Comparison of ENCODE assay signal across 8 cellular contexts in genomic region chr6:28606424-28607391, GRCh38.
DNase-seq lines count a peak whose midpoint lies in the region; ATAC-seq, FAIRE-seq and TF ChIP-seq lines count a peak whose summit lies in the region.

No MANE protein-coding gene starts in this region.

- H3K36me3 Mint-ChIP-seq in activated CD4-positive, alpha-beta T cell treated with anti-CD3 and anti-CD28 coated beads, Interleukin-2, amount 10 ng/mL, durations not matched to agents 24 days and 14 days (ENCODE audit: low read depth), result no peaks in the 10 kb centered on the region
- H3K36me3 Mint-ChIP-seq in brain, result no peaks in the 10 kb centered on the region

- peak overlapping the region; percentile 79 for H2AFZ ChIP-seq in HepG2 (ENCODE audit: low read length)

- peak overlapping the region; percentile 17; the same call in 1 of the 2 replicates for H3K9ac ChIP-seq in HepG2 (ENCODE audit: insufficient read depth, low read depth, low read length)

- TF ChIP-seq EP300 in HepG2 (IDR thresholded peaks at IDR 0.05; ENCODE audit: low read depth in 2 of 2, low read length in 2 of 2) (no peak), HepG2 (CRISPR knock-in tag; IDR thresholded peaks at IDR 0.05; ENCODE audit: borderline replicate concordance) (no peak)

- peak overlapping the region; percentile 67; the same call in 1 of the 2 replicates for H3K27ac ChIP-seq in Panc1 (ENCODE audit: low read length)
- no peak overlapping the region for H3K27ac ChIP-seq in HepG2 (ENCODE audit: extremely low read length, insufficient read depth, low read length)

- peaks cover 3% of the 10 kb centered on the region for H3K9me3 Mint-ChIP-seq in activated CD4-positive, alpha-beta T cell treated with anti-CD3 and anti-CD28 coated beads, Interleukin-2, amount 10 ng/mL, durations not matched to agents 24 days and 14 days
- no peaks in the 10 kb centered on the region for H3K9me3 Mint-ChIP-seq in brain

- no peaks in the 10 kb centered on the region for H3K79me2 ChIP-seq in HepG2 (ENCODE audit: insufficient read depth, low read length)

- POLR2A ChIA-PET in Panc1 (lab: Charles Lee) (no interaction called here), HepG2 (lab: Yijun Ruan, JAX) (interaction anchor here (1.0 to 1.3 kb wide), 2 partner anchors 9 to 20 kb away, joined by 3 to 7 read pairs; a partner anchor contains a TSS)

- peak; percentile 99 for ATAC-seq in Panc1
- peak; percentile 98 for ATAC-seq in HepG2
- ATAC-seq in GM18511 (IDR thresholded peaks at IDR 0.05; ENCODE audit: unreplicated experiment), result no peak

- CTCF ChIA-PET in Panc1 (lab: Charles Lee), result interaction anchor here (0.7 to 1.0 kb wide), 2 partner anchors 23 to 234 kb away, joined by 3 to 4 read pairs; no protein-coding TSS in a partner anchor
- CTCF ChIA-PET in HepG2 (lab: Yijun Ruan, JAX; ENCODE audit: low intra/inter-chr PET ratio, low total read pairs), result no interaction called here

- TF ChIP-seq CTCF in Panc1 (IDR thresholded peaks at IDR 0.05) (peak; percentile 58), brain (conservative IDR thresholded peaks at IDR 0.05) (peak; percentile 52 to 70), HepG2 (CRISPR knock-in tag; IDR thresholded peaks at IDR 0.05) (peak; percentile 40)

- H4K20me1 ChIP-seq in HepG2 (ENCODE audit: insufficient read depth, low read length), result no peaks in the 10 kb centered on the region

- peaks cover 4% of the 10 kb centered on the region for H3K4me1 Mint-ChIP-seq in activated CD4-positive, alpha-beta T cell treated with anti-CD3 and anti-CD28 coated beads, Interleukin-2, amount 10 ng/mL, durations not matched to agents 24 days and 14 days
- H3K4me1 Mint-ChIP-seq in brain, result peaks cover 37% of the 10 kb centered on the region

- in situ Hi-C loops in Panc1 (cut with HindIII; ENCODE audit: low pct_unique_long_range_greater_than_20kb, low sequenced_read_pairs), result no loop called here
- in situ Hi-C loops in HepG2 (cut with HindIII; ENCODE audit: extremely low pct_ligation_motif_present, low pct_unique_long_range_greater_than_20kb), result no loop called here

- peak; percentile 68 for DNase-seq in activated CD4-positive, alpha-beta T cell treated with anti-CD3 and anti-CD28 coated beads, Interleukin-2, amount 10 ng/mL, durations not matched to agents 24 days and 14 days
- DNase-seq in activated CD4-positive, alpha-beta T cell treated with anti-CD3 and anti-CD28 coated beads, Interleukin-2, amount 50 U/mL, for 1 hour, result no peak
- DNase-seq in HuH-7.5 (ENCODE audit: low spot score) (peak; percentile 36), Panc1 (ENCODE audit: low read depth, low spot score) (peak; percentile 81), HepG2 (ENCODE audit: low spot score) (peak; percentile 83), NCI-H2196 (lab: John Stamatoyannopoulos, UW; ENCODE audit: unreplicated experiment) (no peak)

- H3K9me3 ChIP-seq in Panc1 (ENCODE audit: control insufficient read depth, insufficient read depth, low read depth, low read length) (no peaks in the 10 kb centered on the region), HepG2 (ENCODE audit: low read length) (no peaks in the 10 kb centered on the region)

- H3K27me3 ChIP-seq in Panc1 (ENCODE audit: control insufficient read depth, insufficient read depth, low read length) (peaks cover 3% of the 10 kb centered on the region; the same call in 1 of the 2 replicates), HepG2 (ENCODE audit: control insufficient read depth in 1 of 2, insufficient read depth in 2 of 2, low read length in 2 of 2) (0 out of 5 replicates have a peak, but pooled peaks cover 0 to 4% of the 10 kb centered on the region in 2 experiments)

- BruUV-seq in Panc1 (replicated peaks; lab: Mats Ljungman, UMichigan) (no TSS peak), HepG2 (replicated peaks; lab: Mats Ljungman, UMichigan) (no TSS peak)

- no peak for TF ChIP-seq RAD21 in HepG2 (CRISPR knock-in tag; IDR thresholded peaks at IDR 0.05)

- intact Hi-C loops in activated CD4-positive, alpha-beta T cell treated with anti-CD3 and anti-CD28 coated beads, Interleukin-2, amount 10 ng/mL, durations not matched to agents 24 days and 14 days (cut with micrococcal nuclease), result no loop called here
- intact Hi-C loops in Panc1 (cut with micrococcal nuclease; ENCODE audit: unreplicated experiment) (loop anchor here (5.0 kb wide), 2 partner anchors 36 to 66 kb away; no protein-coding TSS in a partner anchor), HepG2 (cut with micrococcal nuclease; ENCODE audit: unreplicated experiment) (no loop called here)

- H3K27ac Mint-ChIP-seq in activated CD4-positive, alpha-beta T cell treated with anti-CD3 and anti-CD28 coated beads, Interleukin-2, amount 10 ng/mL, durations not matched to agents 24 days and 14 days, result peak overlapping the region; percentile 36
- peak overlapping the region; percentile 89 to 100 (median 95) for H3K27ac Mint-ChIP-seq in brain

- H3K4me3 Mint-ChIP-seq in activated CD4-positive, alpha-beta T cell treated with anti-CD3 and anti-CD28 coated beads, Interleukin-2, amount 10 ng/mL, durations not matched to agents 24 days and 14 days, result peak overlapping the region; percentile 58
- peak overlapping the region; percentile 83 to 89 (median 84) for H3K4me3 Mint-ChIP-seq in brain

- FAIRE-seq in HepG2 (lab: Jason Lieb, UNC), result peak; percentile 57

- peak overlapping the region; percentile 94 for H3K4me2 ChIP-seq in HepG2 (ENCODE audit: low read depth, low read length)

- no peaks in the 10 kb centered on the region for H3K36me3 ChIP-seq in Panc1 (ENCODE audit: control insufficient read depth, insufficient read depth, low read length)
- H3K36me3 ChIP-seq in HepG2 (replicated peaks in 1 of 2; ENCODE audit: control insufficient read depth in 1 of 2, insufficient read depth in 2 of 2, low read length in 2 of 2), result no peaks in the 10 kb centered on the region

- H3K4me1 ChIP-seq in Panc1 (ENCODE audit: control insufficient read depth, insufficient read depth, low read length) (peaks cover 11% of the 10 kb centered on the region), HepG2 (ENCODE audit: insufficient read depth, low read length) (peaks cover 21% of the 10 kb centered on the region)

- H3K4me3 ChIP-seq in Panc1 (ENCODE audit: low read depth in 2 of 2, low read length in 2 of 2) (peak overlapping the region; percentile 65 to 74), HepG2 (replicated peaks in 1 of 3; ENCODE audit: insufficient read depth in 1 of 3, low read depth in 2 of 3, low read length in 3 of 3) (peak overlapping the region; percentile 57 to 69 (median 68))

- under 1% methylated on average over 28 of the region's 30 CpGs for WGBS in HepG2 (ENCODE audit: low lambda C conversion rate)

- no peak for TF ChIP-seq POLR2A in HepG2 (IDR thresholded peaks at IDR 0.05; ENCODE audit: insufficient read depth in 1 of 2, low read depth in 2 of 2, low read length in 2 of 2)

- peaks cover 42% of the 10 kb centered on the region for H3K27me3 Mint-ChIP-seq in activated CD4-positive, alpha-beta T cell treated with anti-CD3 and anti-CD28 coated beads, Interleukin-2, amount 10 ng/mL, durations not matched to agents 24 days and 14 days
- peaks cover 3% of the 10 kb centered on the region for H3K27me3 Mint-ChIP-seq in brain

TF ChIP-seq in HepG2, 621 proteins besides CTCF, POLR2A, EP300 and RAD21 (continues in another document):
- peak; percentile 63 for TF ChIP-seq XRCC5 (optimal IDR thresholded peaks at IDR 0.05; ENCODE audit: low read length)
- TF ChIP-seq SAP130 (CRISPR knock-in tag; IDR thresholded peaks at IDR 0.05; ENCODE audit: low read depth), result peak; percentile 47; the same call in 1 of the 2 replicates
- TF ChIP-seq ZNF350 (CRISPR knock-in tag; IDR thresholded peaks at IDR 0.05; ENCODE audit: borderline replicate concordance, low read depth), result peak; percentile 50
- peak; percentile 64; the same call in 1 of the 2 replicates for TF ChIP-seq KDM5B (CRISPR knock-in tag; IDR thresholded peaks at IDR 0.05; ENCODE audit: borderline replicate concordance)
- peak; percentile 37; the same call in 1 of the 2 replicates for TF ChIP-seq CEBPG (CRISPR knock-in tag; IDR thresholded peaks at IDR 0.05)
- 0 out of 2 replicates have a peak, but pooled peaks have one; percentile 17 for TF ChIP-seq NFAT5 (CRISPR knock-in tag; IDR thresholded peaks at IDR 0.05)
- TF ChIP-seq GATAD1 (CRISPR knock-in tag; IDR thresholded peaks at IDR 0.05), result peak; percentile 55; the same call in 1 of the 2 replicates
- no peak for TF ChIP-seq SUZ12 (IDR thresholded peaks at IDR 0.05; ENCODE audit: low read depth, low read length)
- peak; percentile 34; the same call in 1 of the 2 replicates for TF ChIP-seq SSRP1 (CRISPR knock-in tag; IDR thresholded peaks at IDR 0.05)

Comparison
In these comparisons a context has a peak if more than half of its experiments do, and no peak if none do; other contexts are left out.
1. DNase-seq: peak in activated CD4-positive, alpha-beta T cell treated with anti-CD3 and anti-CD28 coated beads, Interleukin-2, amount 10 ng/mL, durations not matched to agents 24 days and 14 days (single experiment), HuH-7.5 (single experiment), Panc1 (single experiment) and HepG2 (single experiment); none in activated CD4-positive, alpha-beta T cell treated with anti-CD3 and anti-CD28 coated beads, Interleukin-2, amount 50 U/mL, for 1 hour (single experiment) and NCI-H2196 (single experiment).
2. Peak in every context shown above with its lines, with median percentiles within 50 percentile points of each other: CTCF ChIP-seq.